1 cellular context compared by ENCODE assay signal in genomic region chr6:40990301-40990700, GRCh38.
TF ChIP-seq lines count a peak whose summit lies in the region.

No MANE protein-coding gene starts in this region.

TF ChIP-seq in H1, 55 proteins besides CTCF, POLR2A, EP300 and RAD21:
- TF ChIP-seq SUZ12 (IDR thresholded peaks at IDR 0.05; ENCODE audit: low read length) (no peak), TAF1 (IDR thresholded peaks at IDR 0.05; ENCODE audit: low read depth, low read length) (no peak), BCL11A (IDR thresholded peaks at IDR 0.05; ENCODE audit: low read depth in 2 of 2, low read length in 2 of 2) (no peak), RBBP5 (IDR thresholded peaks at IDR 0.05; ENCODE audit: borderline replicate concordance, low read depth, low read length) (no peak), KDM5A (IDR thresholded peaks at IDR 0.05; ENCODE audit: low read length) (no peak), SP1 (IDR thresholded peaks at IDR 0.05; ENCODE audit: low read depth, low read length) (no peak), CEBPB (IDR thresholded peaks at IDR 0.05; ENCODE audit: low read depth, low read length) (no peak), KDM4A (IDR thresholded peaks at IDR 0.05; ENCODE audit: low read depth, low read length, severe bottlenecking) (no peak), CBX8 (IDR thresholded peaks at IDR 0.05; ENCODE audit: borderline replicate concordance, low read depth, low read length) (no peak), TCF12 (IDR thresholded peaks at IDR 0.05; ENCODE audit: low read depth, low read length) (no peak), E2F6 (IDR thresholded peaks at IDR 0.05) (no peak), ATF3 (IDR thresholded peaks at IDR 0.05; ENCODE audit: insufficient read depth, low read depth, low read length) (no peak), CHD2 (IDR thresholded peaks at IDR 0.05; ENCODE audit: low read length) (no peak), BRCA1 (IDR thresholded peaks at IDR 0.05; ENCODE audit: low read depth, low read length) (no peak), SAP30 (IDR thresholded peaks at IDR 0.05; ENCODE audit: insufficient read depth, insufficient replicate concordance, low read length) (no peak), FOSL1 (IDR thresholded peaks at IDR 0.05; ENCODE audit: insufficient read depth, low read depth, low read length) (no peak)
